Comparison of ENCODE assay signal across 15 cellular contexts in genomic region chr3:61627768-61628185, GRCh38.
DNase-seq lines count a peak whose midpoint lies in the region; ATAC-seq, FAIRE-seq and TF ChIP-seq lines count a peak whose summit lies in the region.
"Had no signal": no experiment of that assay in that cellular context is flagged by ENCODE, and none has a peak within 500 bp of the region (broad histone marks: within the 10 kb centered on the region; RNA-seq: fewer than 3 reads in every experiment).

No MANE protein-coding gene starts in this region.

- no peaks in the 10 kb centered on the region for H3K9me1 ChIP-seq in keratinocyte (ENCODE audit: control insufficient read depth, extremely low read depth, insufficient read depth, low read length)

- H3K27ac ChIP-seq in astrocyte (ENCODE audit: low read depth, low read length): no peak overlapping the region
- no peak overlapping the region for H3K27ac ChIP-seq in keratinocyte (ENCODE audit: control insufficient read depth, insufficient read depth, low read length)
- H3K27ac ChIP-seq: epithelial cell of prostate, tibial artery had no signal

- dilution Hi-C loops in keratinocyte (cut with MboI; ENCODE audit: extremely low pct_ligation_motif_present, low sequenced_read_pairs): no loop called here

- H2AFZ ChIP-seq in astrocyte (ENCODE audit: low read depth, low read length) (no peak overlapping the region), keratinocyte (ENCODE audit: control insufficient read depth, low read length) (no peak overlapping the region)

- no peaks in the 10 kb centered on the region for H3K27me3 Mint-ChIP-seq in astrocyte (ENCODE audit: low read depth, unreplicated experiment)
- no peaks in the 10 kb centered on the region for H3K27me3 Mint-ChIP-seq in activated T-cell treated with anti-CD3 and anti-CD28 coated beads, Interleukin-2, amount 50 U/mL, for 72 hours (ENCODE audit: low read depth)
- H3K27me3 Mint-ChIP-seq: activated T-helper 17 cell treated with anti-CD3 and anti-CD28 coated beads, Interleukin-2, amount 50 U/mL, for 72 hours had no signal

- H3K36me3 Mint-ChIP-seq in astrocyte (ENCODE audit: low read depth, unreplicated experiment): peaks cover 5% of the 10 kb centered on the region
- no peaks in the 10 kb centered on the region for H3K36me3 Mint-ChIP-seq in activated T-cell treated with anti-CD3 and anti-CD28 coated beads, Interleukin-2, amount 50 U/mL, for 72 hours (ENCODE audit: insufficient read depth in 2 of 2)

- H3K36me3 ChIP-seq in astrocyte (ENCODE audit: insufficient read depth, low read length) (no peaks in the 10 kb centered on the region), keratinocyte (ENCODE audit: control insufficient read depth in 2 of 2, extremely low read depth in 1 of 2, insufficient read depth in 2 of 2, low read length in 2 of 2) (peaks cover 0 to 6% of the 10 kb centered on the region in 2 experiments)

- no peak for TF ChIP-seq CTCF in astrocyte (IDR thresholded peaks at IDR 0.05; ENCODE audit: insufficient read depth, low read depth, low read length)
- no peak for TF ChIP-seq CTCF in keratinocyte (optimal IDR thresholded peaks at IDR 0.05 in 1 of 3, IDR thresholded peaks at IDR 0.05 in 1 of 3, conservative IDR thresholded peaks at IDR 0.05 in 1 of 3; ENCODE audit: extremely low read depth in 1 of 3, insufficient read depth in 2 of 3, low read length in 3 of 3)

- H3K4me1 Mint-ChIP-seq in astrocyte (ENCODE audit: low read depth, unreplicated experiment): peaks cover 41% of the 10 kb centered on the region
- H3K4me1 Mint-ChIP-seq in activated T-cell treated with anti-CD3 and anti-CD28 coated beads, Interleukin-2, amount 50 U/mL, for 72 hours (ENCODE audit: low read depth): no peaks in the 10 kb centered on the region
- H3K4me1 Mint-ChIP-seq: activated T-helper 17 cell treated with anti-CD3 and anti-CD28 coated beads, Interleukin-2, amount 50 U/mL, for 72 hours; naive B cell had no signal

- ATAC-seq in Right ventricle myocardium superior (ENCODE audit: poor library complexity): peak; percentile 60
- ATAC-seq in activated T-cell treated with anti-CD3 and anti-CD28 coated beads, Interleukin-2, amount 50 U/mL, for 72 hours (replicated peaks in 1 of 2): no peak
- ATAC-seq in HG03097 (IDR thresholded peaks at IDR 0.05; ENCODE audit: low FRiP score, unreplicated experiment): no peak
- ATAC-seq in GM21737 (IDR thresholded peaks at IDR 0.05; ENCODE audit: unreplicated experiment): no peak
- ATAC-seq: activated T-helper 17 cell treated with anti-CD3 and anti-CD28 coated beads, Interleukin-2, amount 50 U/mL, for 72 hours had no signal

- H3K27me3 ChIP-seq in astrocyte (ENCODE audit: insufficient read depth, low read length) (no peaks in the 10 kb centered on the region), keratinocyte (ENCODE audit: control insufficient read depth, extremely low read depth, insufficient read depth, low read length) (no peaks in the 10 kb centered on the region)
- H3K27me3 ChIP-seq: tibial artery had no signal

- H3K9me3 ChIP-seq in astrocyte (ENCODE audit: insufficient read depth, low read depth, low read length) (no peaks in the 10 kb centered on the region), keratinocyte (ENCODE audit: control insufficient read depth, low read depth, low read length) (no peaks in the 10 kb centered on the region)
- H3K9me3 ChIP-seq: tibial artery had no signal

- H3K4me1 ChIP-seq in astrocyte (ENCODE audit: insufficient read depth, low read length): peaks cover 17% of the 10 kb centered on the region
- peaks cover 16% of the 10 kb centered on the region for H3K4me1 ChIP-seq in keratinocyte (ENCODE audit: control insufficient read depth, extremely low read depth, insufficient read depth, low read length)

- intact Hi-C loops in Right ventricle myocardium superior (cut with DNase I) (no loop called here), cardiac septum (cut with DNase I) (no loop called here)

- no peaks in the 10 kb centered on the region for H3K9me3 Mint-ChIP-seq in astrocyte (ENCODE audit: unreplicated experiment)
- H3K9me3 Mint-ChIP-seq in activated T-cell treated with anti-CD3 and anti-CD28 coated beads, Interleukin-2, amount 50 U/mL, for 72 hours: no peaks in the 10 kb centered on the region

- H3K9ac ChIP-seq in astrocyte (ENCODE audit: low read length) (no peak overlapping the region), keratinocyte (ENCODE audit: control insufficient read depth, extremely low read depth, insufficient read depth, low read length) (no peak overlapping the region)

- peak overlapping the region; percentile 0 for H3K27ac Mint-ChIP-seq in astrocyte (ENCODE audit: unreplicated experiment)
- H3K27ac Mint-ChIP-seq in activated T-cell treated with anti-CD3 and anti-CD28 coated beads, Interleukin-2, amount 50 U/mL, for 72 hours: no peak overlapping the region
- H3K27ac Mint-ChIP-seq: activated T-helper 17 cell treated with anti-CD3 and anti-CD28 coated beads, Interleukin-2, amount 50 U/mL, for 72 hours; naive B cell had no signal

- no peak overlapping the region for H3K4me3 ChIP-seq in astrocyte (ENCODE audit: insufficient read depth, low read depth, low read length)
- H3K4me3 ChIP-seq in keratinocyte (ENCODE audit: control insufficient read depth in 2 of 3, extremely low read depth in 1 of 3, insufficient read depth in 2 of 3, low read depth in 1 of 3, low read length in 3 of 3): no peak overlapping the region
- H3K4me3 ChIP-seq: tibial artery had no signal

- H4K20me1 ChIP-seq in astrocyte (ENCODE audit: insufficient read depth, low read length) (peaks cover 22% of the 10 kb centered on the region), keratinocyte (ENCODE audit: control insufficient read depth, extremely low read depth, insufficient read depth, low read length) (no peaks in the 10 kb centered on the region)

- peaks cover 1% of the 10 kb centered on the region for H3K79me2 ChIP-seq in astrocyte (ENCODE audit: insufficient read depth, low read length)
- H3K79me2 ChIP-seq in keratinocyte (ENCODE audit: control insufficient read depth, insufficient read depth, low read length): peaks cover 5% of the 10 kb centered on the region

- FAIRE-seq in astrocyte (lab: Jason Lieb, UNC): peak; percentile 54
- peak; percentile 61 for FAIRE-seq in keratinocyte (lab: Jason Lieb, UNC)
- FAIRE-seq: GM18507 had no signal

- H3K4me3 Mint-ChIP-seq in astrocyte (ENCODE audit: unreplicated experiment): no peak overlapping the region
- H3K4me3 Mint-ChIP-seq in activated T-cell treated with anti-CD3 and anti-CD28 coated beads, Interleukin-2, amount 50 U/mL, for 72 hours: no peak overlapping the region
- H3K4me3 Mint-ChIP-seq: activated T-helper 17 cell treated with anti-CD3 and anti-CD28 coated beads, Interleukin-2, amount 50 U/mL, for 72 hours; naive B cell had no signal

- DNase-seq in Right ventricle myocardium superior (no peak), cardiac septum (ENCODE audit: low spot score) (no peak), astrocyte (ENCODE audit: low read depth) (peak; percentile 88), keratinocyte (ENCODE audit: low read depth, low spot score) (no peak), NOMO-1 (lab: John Stamatoyannopoulos, UW; ENCODE audit: unreplicated experiment in 2 of 2) (no peak)
- DNase-seq in activated T-cell treated with anti-CD3 and anti-CD28 coated beads, Interleukin-2, amount 50 U/mL, for 72 hours: no peak
- DNase-seq: AML-193; naive B cell; stimulated activated CD4-positive, alpha-beta T cell treated with anti-CD3 and anti-CD28 coated beads, Interleukin-4, amount 100 ng/mL, for 24 hours; tibial artery had no signal

- H3K4me2 ChIP-seq in astrocyte (ENCODE audit: low read length) (peak overlapping the region; percentile 9), keratinocyte (ENCODE audit: control insufficient read depth, extremely low read depth, insufficient read depth, low read depth, low read length) (no peak overlapping the region)
